In genomic region chr1:90339822-90340221, GRCh38 we compare ENCODE assay signal across 16 cellular contexts.
"Had no signal": no experiment of that assay in that cellular context is flagged by ENCODE, and none has a peak within 500 bp of the region (broad histone marks: within the 10 kb centered on the region; RNA-seq: fewer than 3 reads in every experiment).

No MANE protein-coding gene starts in this region.

- H3K4me3 ChIP-seq: heart left ventricle, left ventricle myocardium inferior, prostate gland had no signal

- H3K27ac ChIP-seq: heart left ventricle, left ventricle myocardium inferior, prostate gland had no signal

- H3K27ac Mint-ChIP-seq: activated naive CD4-positive, alpha-beta T cell treated with anti-CD3 and anti-CD28 coated beads, Interleukin-2, amount 50 U/mL, for 24 hours; memory B cell; nephron progenitor cell had no signal

- H3K4me3 Mint-ChIP-seq: activated naive CD4-positive, alpha-beta T cell treated with anti-CD3 and anti-CD28 coated beads, Interleukin-2, amount 50 U/mL, for 24 hours; memory B cell; nephron progenitor cell had no signal

- H3K36me3 Mint-ChIP-seq: activated naive CD4-positive, alpha-beta T cell treated with anti-CD3 and anti-CD28 coated beads, Interleukin-2, amount 50 U/mL, for 24 hours; memory B cell had no signal

- H3K4me1 Mint-ChIP-seq: memory B cell had no signal

- ATAC-seq: heart left ventricle, sciatic nerve had no signal

- H3K4me1 ChIP-seq: heart left ventricle, left ventricle myocardium inferior, prostate gland had no signal

- H3K36me3 ChIP-seq: heart left ventricle, left ventricle myocardium inferior, prostate gland had no signal

- H3K9me3 ChIP-seq: heart left ventricle, left ventricle myocardium inferior, prostate gland had no signal

- DNase-seq: activated CD4-positive, alpha-beta T cell treated with anti-CD3 and anti-CD28 coated beads, Interleukin-2, amount 50 U/mL, for 1 hour; activated T-cell treated with anti-CD3 and anti-CD28 coated beads for 4 hours; caudate nucleus; cortex of kidney; effector memory CD4-positive, alpha-beta T cell; heart left ventricle; islet precursor cell; left ventricle myocardium inferior; nephron progenitor cell; stimulated activated CD4-positive, alpha-beta T cell treated with anti-CD3 and anti-CD28 coated beads, Interleukin-2, amount 100 ng/mL, for 24 hours; stimulated activated naive CD4-positive, alpha-beta T cell; trophoblast cell had no signal

- H3K27me3 ChIP-seq: heart left ventricle had no signal

- H3K9me3 Mint-ChIP-seq: activated naive CD4-positive, alpha-beta T cell treated with anti-CD3 and anti-CD28 coated beads, Interleukin-2, amount 50 U/mL, for 24 hours; nephron progenitor cell had no signal
